In the genomic region with DNA sequence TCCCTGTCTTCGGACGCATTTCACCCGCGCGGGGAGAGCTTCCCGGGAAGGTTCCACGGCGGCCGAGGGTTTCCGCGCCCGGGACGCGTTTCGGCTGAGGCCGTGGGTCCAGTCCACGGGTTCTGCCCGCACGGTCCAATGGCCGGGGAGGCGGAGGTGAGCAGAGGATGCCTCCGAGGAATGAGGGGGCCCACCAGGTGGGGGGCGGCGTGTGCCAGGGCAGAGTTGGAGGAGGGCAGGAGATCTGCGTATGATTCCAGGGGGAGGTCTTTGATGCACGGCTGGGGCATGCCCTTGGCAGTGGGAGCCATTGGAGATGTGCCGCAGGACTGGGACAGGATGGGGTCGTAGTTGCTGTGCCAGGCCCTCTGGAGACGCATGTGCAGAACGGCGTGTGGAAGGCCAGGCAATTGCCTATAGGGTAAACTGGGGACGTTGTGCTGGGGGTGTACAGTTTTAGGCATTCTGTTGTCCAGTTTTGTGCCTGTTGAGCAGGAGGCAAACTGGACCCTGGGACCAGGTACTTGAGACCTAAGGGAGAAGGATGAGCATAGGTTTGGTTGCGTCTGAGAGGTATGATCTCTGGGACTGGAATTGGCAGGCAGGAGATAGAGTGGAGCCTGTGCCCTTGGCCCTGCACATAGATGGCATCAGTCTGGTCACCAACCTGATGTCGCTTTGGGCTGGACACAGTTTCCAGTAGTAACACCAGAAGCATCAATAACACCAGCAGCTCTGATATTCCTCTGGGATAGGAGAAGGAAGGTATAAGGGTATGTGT, we compare ENCODE assay signal across 8 cellular contexts. TPM values are rescaled to one million over a fixed set of nuclear protein-coding genes. Genes with fewer than 3 reads are reported as not detected.
A peak's percentile ranks its signal among the peaks of the same experiment; 100 is the strongest.
DNase-seq lines count a peak whose midpoint lies in the region; ATAC-seq, FAIRE-seq and TF ChIP-seq lines count a peak whose summit lies in the region.

No MANE protein-coding gene starts in this region.

- BruUV-seq in IMR-90 (replicated peaks; lab: Mats Ljungman, UMichigan) (no TSS peak), endothelial cell of umbilical vein (replicated peaks; lab: Mats Ljungman, UMichigan) (no TSS peak)

- peak overlapping the region; percentile 96 for H3K4me3 Mint-ChIP-seq in T-helper 1 cell treated with Interleukin-12 subunit alpha and Interleukin-12 subunit beta and Interleukin-4 antibody, amounts not matched to agents 30 μg/mL and 1 μg/mL, for 36 hours
- peak overlapping the region; percentile 92 to 98 (median 98) for H3K4me3 Mint-ChIP-seq in naive B cell

- peaks cover 12% of the 10 kb centered on the region for H4K20me1 ChIP-seq in IMR-90 (ENCODE audit: insufficient read depth, low read length)
- no peaks in the 10 kb centered on the region for H4K20me1 ChIP-seq in endothelial cell of umbilical vein (replicated peaks; ENCODE audit: control insufficient read depth, extremely low read depth, insufficient read depth, low read length)

- no peak overlapping the region for H2BK20ac ChIP-seq in IMR-90 (ENCODE audit: low read depth, low read length)

- peaks cover 10% of the 10 kb centered on the region for H3K79me2 ChIP-seq in endothelial cell of umbilical vein (ENCODE audit: control insufficient read depth, insufficient read depth, low read length)

- no peak overlapping the region for H2BK15ac ChIP-seq in IMR-90 (ENCODE audit: low read depth, low read length)

- H3K4me2 ChIP-seq in IMR-90 (ENCODE audit: low read depth, low read length) (peak overlapping the region; percentile 90), endothelial cell of umbilical vein (ENCODE audit: insufficient read depth, low read length) (peak overlapping the region; percentile 40)

- H3K27me3 ChIP-seq in IMR-90 (ENCODE audit: control insufficient read depth, insufficient read depth, low read length): no peaks in the 10 kb centered on the region
- H3K27me3 ChIP-seq in endothelial cell of umbilical vein (ENCODE audit: control insufficient read depth in 2 of 2, insufficient read depth in 2 of 2, low read length in 2 of 2): no peaks in the 10 kb centered on the region

- peak overlapping the region; percentile 18; the same call in 1 of the 2 replicates for H2BK120ac ChIP-seq in IMR-90 (ENCODE audit: low read depth, low read length)

- H4K8ac ChIP-seq in IMR-90 (ENCODE audit: low read depth in 2 of 2, low read length in 2 of 2): peak overlapping the region; percentile 28 to 68

- H3K4me1 ChIP-seq in IMR-90 (ENCODE audit: control insufficient read depth, insufficient read depth, low read length) (peaks cover 11% of the 10 kb centered on the region), endothelial cell of umbilical vein (ENCODE audit: control insufficient read depth, extremely low read depth, insufficient read depth, low read length) (peaks cover 15% of the 10 kb centered on the region)

- peak overlapping the region; percentile 80 for H3K27ac ChIP-seq in IMR-90 (ENCODE audit: insufficient read depth, low read length)
- no peak overlapping the region for H3K27ac ChIP-seq in endothelial cell of umbilical vein (ENCODE audit: insufficient read depth, low read depth, low read length)

- peak overlapping the region; percentile 38 for H4K5ac ChIP-seq in IMR-90 (ENCODE audit: low read depth, low read length)

- peaks cover 26 to 42% of the 10 kb centered on the region in 2 experiments for H3K79me1 ChIP-seq in IMR-90 (ENCODE audit: low read depth in 1 of 2, low read length in 2 of 2)

- peak overlapping the region; percentile 97 for H3K4me3 ChIP-seq in AG04449 (ENCODE audit: low read depth, low read length)
- peak overlapping the region; percentile 76 for H3K4me3 ChIP-seq in GM12864 (ENCODE audit: low read depth, low read length)
- peak overlapping the region; percentile 95 for H3K4me3 ChIP-seq in IMR-90 (ENCODE audit: insufficient read depth, low read depth, low read length)
- H3K4me3 ChIP-seq in endothelial cell of umbilical vein (replicated peaks in 1 of 3; ENCODE audit: insufficient read depth in 1 of 3, low read depth in 1 of 3, low read length in 3 of 3): peak overlapping the region; percentile 51 to 93 (median 66)

- peak overlapping the region; percentile 78 for H3K9ac ChIP-seq in IMR-90 (ENCODE audit: low read depth, low read length)
- H3K9ac ChIP-seq in endothelial cell of umbilical vein (replicated peaks; ENCODE audit: extremely low read depth, insufficient read depth, low read length): peak overlapping the region; percentile 49

- H3K9me3 ChIP-seq in IMR-90 (ENCODE audit: control insufficient read depth, insufficient read depth, low read length) (no peaks in the 10 kb centered on the region), endothelial cell of umbilical vein (replicated peaks; ENCODE audit: control insufficient read depth, insufficient read depth, low read length) (no peaks in the 10 kb centered on the region)

- H2BK5ac ChIP-seq in IMR-90 (ENCODE audit: low read depth, low read length, poor library complexity, severe bottlenecking): peak overlapping the region; percentile 57

- peak overlapping the region; percentile 36; the same call in 1 of the 2 replicates for H3K56ac ChIP-seq in IMR-90 (ENCODE audit: extremely low read depth, insufficient read depth, low read length)

- peak overlapping the region; percentile 91 for H2AFZ ChIP-seq in IMR-90 (replicated peaks; ENCODE audit: low read length, poor library complexity)
- peak overlapping the region; percentile 49 for H2AFZ ChIP-seq in endothelial cell of umbilical vein (ENCODE audit: low read depth, low read length)

- WGBS in IMR-90 (ENCODE audit: extremely low coverage in 2 of 2, insufficient read length in 1 of 2), 2 experiments: 0% methylated on average over 19 of the region's 34 CpGs; no CpG with 5 or more reads in 1 of the 2 experiments

- peak overlapping the region; percentile 80 for H2AK5ac ChIP-seq in IMR-90 (ENCODE audit: low read depth, low read length)

- H3K4me1 Mint-ChIP-seq in T-helper 1 cell treated with Interleukin-12 subunit alpha and Interleukin-12 subunit beta and Interleukin-4 antibody, amounts not matched to agents 30 μg/mL and 1 μg/mL, for 36 hours (ENCODE audit: low read depth): peaks cover 28% of the 10 kb centered on the region
- H3K4me1 Mint-ChIP-seq in naive B cell: peaks cover 30 to 33% (median 32%) of the 10 kb centered on the region in 3 donors

- no peak for TF ChIP-seq RAD21 in IMR-90 (IDR thresholded peaks at IDR 0.05; ENCODE audit: low read length)

- no peaks in the 10 kb centered on the region for H3K9me3 Mint-ChIP-seq in T-helper 1 cell treated with Interleukin-12 subunit alpha and Interleukin-12 subunit beta and Interleukin-4 antibody, amounts not matched to agents 30 μg/mL and 1 μg/mL, for 36 hours
- no peaks in the 10 kb centered on the region for H3K9me3 Mint-ChIP-seq in naive B cell

- peaks cover 21% of the 10 kb centered on the region for H3K9me1 ChIP-seq in IMR-90 (ENCODE audit: insufficient read depth, low read length)
- no peaks in the 10 kb centered on the region for H3K9me1 ChIP-seq in endothelial cell of umbilical vein (replicated peaks; ENCODE audit: control insufficient read depth, extremely low read depth, insufficient read depth, low read length)

- H3K36me3 ChIP-seq in IMR-90 (ENCODE audit: control insufficient read depth, insufficient read depth, low read length): no peaks in the 10 kb centered on the region
- H3K36me3 ChIP-seq in endothelial cell of umbilical vein (ENCODE audit: control insufficient read depth in 2 of 2, extremely low read depth in 1 of 2, insufficient read depth in 2 of 2, low read length in 2 of 2): no peaks in the 10 kb centered on the region

- DNase-seq in AG04449 (ENCODE audit: low read depth, low spot score) (no peak), GM12864 (ENCODE audit: low read depth) (no peak), IMR-90 (peak; percentile 22), endothelial cell of umbilical vein (ENCODE audit: low read depth, low spot score) (peak; percentile 34), naive B cell (no peak), NCI-H2029 (lab: John Stamatoyannopoulos, UW) (no peak)

- dilution Hi-C loops in IMR-90 (cut with HindIII; ENCODE audit: low sequenced_read_pairs, unreplicated experiment): no loop called here
- dilution Hi-C loops in endothelial cell of umbilical vein (cut with MboI; ENCODE audit: extremely low pct_ligation_motif_present, low sequenced_read_pairs): no loop called here

- peak overlapping the region; percentile 83 for H3K4ac ChIP-seq in IMR-90 (ENCODE audit: low read depth, low read length)

- in situ Hi-C loops in IMR-90 (cut with MboI; ENCODE audit: low sequenced_read_pairs): no loop called here

- peak overlapping the region; percentile 64 for H3K14ac ChIP-seq in IMR-90 (replicated peaks; ENCODE audit: low read depth, low read length)

- no peak overlapping the region; the same call in 1 of the 2 replicates for H3K18ac ChIP-seq in IMR-90 (ENCODE audit: low read depth, low read length)

- POLR2A ChIA-PET in AG04449 (lab: Yijun Ruan, JAX): interaction anchor here (0.5 to 1.4 kb wide), 9 partner anchors 13 to 111 kb away, joined by 3 to 7 read pairs (median 3); a partner anchor contains a TSS
- POLR2A ChIA-PET in IMR-90 (lab: Charles Lee; ENCODE audit: unreplicated experiment): no interaction called here
- POLR2A ChIA-PET in endothelial cell of umbilical vein (lab: Charles Lee): interaction anchor here (0.6 to 1.0 kb wide), 3 partner anchors 31 to 492 kb away, joined by 3 to 4 read pairs (median 3); a partner anchor contains a TSS

- H3K27ac Mint-ChIP-seq in T-helper 1 cell treated with Interleukin-12 subunit alpha and Interleukin-12 subunit beta and Interleukin-4 antibody, amounts not matched to agents 30 μg/mL and 1 μg/mL, for 36 hours: peak overlapping the region; percentile 45
- peak overlapping the region in 5 of 6 donors; percentile 29 to 96 (median 80) for H3K27ac Mint-ChIP-seq in naive B cell

- peak; percentile 36 for ATAC-seq in IMR-90 (ENCODE audit: low read depth)
- no peak for ATAC-seq in naive B cell (ENCODE audit: low read depth in 2 of 2)
- no peak for ATAC-seq in GM18861 (IDR thresholded peaks at IDR 0.05; ENCODE audit: unreplicated experiment)

- peak overlapping the region; percentile 98 for H2AK9ac ChIP-seq in IMR-90 (replicated peaks; ENCODE audit: low read depth, low read length, poor library complexity)

- no peaks in the 10 kb centered on the region for H3K27me3 Mint-ChIP-seq in T-helper 1 cell treated with Interleukin-12 subunit alpha and Interleukin-12 subunit beta and Interleukin-4 antibody, amounts not matched to agents 30 μg/mL and 1 μg/mL, for 36 hours (ENCODE audit: low read depth)
- no peaks in the 10 kb centered on the region for H3K27me3 Mint-ChIP-seq in naive B cell

- CTCF ChIA-PET in AG04449 (lab: Yijun Ruan, JAX): interaction anchor here (0.5 to 1.0 kb wide), 3 partner anchors 9 to 91 kb away, joined by 3 to 6 read pairs (median 3); no protein-coding TSS in a partner anchor
- CTCF ChIA-PET in IMR-90 (lab: Yijun Ruan, JAX): no interaction called here
- CTCF ChIA-PET in endothelial cell of umbilical vein (lab: Charles Lee): interaction anchor here (0.8 to 2.1 kb wide), 3 partner anchors 8 to 46 kb away, joined by 3 to 4 read pairs (median 4); a partner anchor contains a TSS

- H3K23ac ChIP-seq in IMR-90 (ENCODE audit: low read depth, low read length): peak overlapping the region; percentile 70

- peak; percentile 73 for FAIRE-seq in endothelial cell of umbilical vein (lab: Jason Lieb, UNC)

- H3K36me3 Mint-ChIP-seq in T-helper 1 cell treated with Interleukin-12 subunit alpha and Interleukin-12 subunit beta and Interleukin-4 antibody, amounts not matched to agents 30 μg/mL and 1 μg/mL, for 36 hours (ENCODE audit: low read depth): peaks cover 2% of the 10 kb centered on the region
- peaks cover 0 to 8% of the 10 kb centered on the region in 2 donors for H3K36me3 Mint-ChIP-seq in naive B cell

- intact Hi-C loops in IMR-90 (cut with micrococcal nuclease) (loop anchor here (2.0 kb wide), 1 partner anchor 32 kb away; a partner anchor contains a TSS), endothelial cell of umbilical vein (cut with micrococcal nuclease) (loop anchor here (2.0 kb wide), 2 partner anchors 180 to 226 kb away; a partner anchor contains a TSS)

- peak overlapping the region; percentile 76 for H4K91ac ChIP-seq in IMR-90 (ENCODE audit: insufficient read depth, low read depth, low read length)

- TF ChIP-seq CTCF in AG04449 (IDR thresholded peaks at IDR 0.05; ENCODE audit: insufficient read depth, low read length, missing control alignments) (no peak), GM12864 (IDR thresholded peaks at IDR 0.05; ENCODE audit: low read depth, low read length, missing control alignments) (no peak), IMR-90 (conservative IDR thresholded peaks at IDR 0.05; ENCODE audit: low read depth, low read length) (no peak), endothelial cell of umbilical vein (IDR thresholded peaks at IDR 0.05; ENCODE audit: extremely low read depth in 1 of 2, insufficient read depth in 1 of 2, low read depth in 1 of 2, low read length in 2 of 2) (no peak)

- TF ChIP-seq POLR2A in IMR-90 (IDR thresholded peaks at IDR 0.05; ENCODE audit: low read depth, low read length) (no peak), endothelial cell of umbilical vein (IDR thresholded peaks at IDR 0.05; ENCODE audit: low read depth, low read length) (no peak)

RNA-seq across cellular contexts. Expression of a gene that starts 0.8 kb away (rescaled TPM):
- total RNA-seq in IMR-90 (2012; rRNA removed) (12.8 and 15.4 TPM in 2 replicates), endothelial cell of umbilical vein (12.4 and 12.6 TPM in 2 replicates)
- polyA plus RNA-seq in IMR-90 (2012; rRNA removed) (11.6 and 12.4 TPM in 2 replicates), endothelial cell of umbilical vein (5.9 and 6.1 TPM in 2 replicates), naive B cell (ENCODE audit: low read depth in 6 of 6) (1 to 10 TPM; 3.6 to 6.2 (median 4.5) TPM)
- polyA plus RNA-seq in IMR-90 (2012; cell fraction: cytosol; rRNA removed): 7.0 and 8.6 TPM in 2 replicates
- polyA plus RNA-seq in IMR-90 (2012; cell fraction: nucleus; rRNA removed; ENCODE audit: low replicate concordance): 7.3 and 10.9 TPM in 2 replicates
- 8.2 and 8.3 TPM in 2 replicates for polyA plus RNA-seq in endothelial cell of umbilical vein (2011; cell fraction: cytosol; rRNA removed)
- 5.9 and 6.5 TPM in 2 replicates for polyA plus RNA-seq in endothelial cell of umbilical vein (2011; cell fraction: nucleus; rRNA removed)
- 7.4 and 9.2 TPM in 2 replicates for polyA plus RNA-seq in endothelial cell of umbilical vein (2012)
- polyA minus RNA-seq in endothelial cell of umbilical vein: 9.9 and 11.0 TPM in 2 replicates
- 16.2 TPM for polyA minus RNA-seq in endothelial cell of umbilical vein (2011; cell fraction: cytosol; rRNA and poly(A)+ RNA removed)
- polyA minus RNA-seq in endothelial cell of umbilical vein (2011; cell fraction: nucleus; rRNA and poly(A)+ RNA removed): 3.3 and 5.6 TPM in 2 replicates

RNA-seq across cellular contexts. Expression of a gene that starts 13.7 kb away (rescaled TPM):
- total RNA-seq in IMR-90 (2012; rRNA removed) (not detected in 2 replicates), endothelial cell of umbilical vein (0.58 TPM in 1 of 2 replicates, not detected in the other)
- polyA plus RNA-seq in IMR-90 (2012; rRNA removed) (0.10 TPM in 1 of 2 replicates, not detected in the other), endothelial cell of umbilical vein (not detected in 2 replicates), naive B cell (ENCODE audit: low read depth in 6 of 6) (not detected)
- 0.12 TPM in 1 of 2 replicates, not detected in the other for polyA plus RNA-seq in IMR-90 (2012; cell fraction: cytosol; rRNA removed)
- 0.22 and 1.1 TPM in 2 replicates for polyA plus RNA-seq in IMR-90 (2012; cell fraction: nucleus; rRNA removed; ENCODE audit: low replicate concordance)
- polyA plus RNA-seq in endothelial cell of umbilical vein (2011; cell fraction: cytosol; rRNA removed): not detected in 2 replicates
- polyA plus RNA-seq in endothelial cell of umbilical vein (2011; cell fraction: nucleus; rRNA removed): not detected in 2 replicates
- polyA plus RNA-seq in endothelial cell of umbilical vein (2012): not detected in 2 replicates
- not detected in 2 replicates for polyA minus RNA-seq in endothelial cell of umbilical vein
- not detected for polyA minus RNA-seq in endothelial cell of umbilical vein (2011; cell fraction: cytosol; rRNA and poly(A)+ RNA removed)
- polyA minus RNA-seq in endothelial cell of umbilical vein (2011; cell fraction: nucleus; rRNA and poly(A)+ RNA removed): 1.4 TPM in 1 of 2 replicates, not detected in the other

RNA-seq across cellular contexts. Expression of a gene that starts 22.1 kb away (rescaled TPM):
- total RNA-seq in IMR-90 (2012; rRNA removed) (3,811 and 5,858 TPM in 2 replicates), endothelial cell of umbilical vein (945 and 993 TPM in 2 replicates)
- polyA plus RNA-seq in IMR-90 (2012; rRNA removed) (3,265 and 3,617 TPM in 2 replicates), endothelial cell of umbilical vein (3,430 and 4,008 TPM in 2 replicates), naive B cell (ENCODE audit: low read depth in 6 of 6) (1,000 to 10,000 TPM; 1,545 to 2,332 (median 1,783) TPM)
- 1,967 and 6,567 TPM in 2 replicates for polyA plus RNA-seq in IMR-90 (2012; cell fraction: cytosol; rRNA removed)
- 1,256 and 1,694 TPM in 2 replicates for polyA plus RNA-seq in IMR-90 (2012; cell fraction: nucleus; rRNA removed; ENCODE audit: low replicate concordance)
- 2,572 and 2,789 TPM in 2 replicates for polyA plus RNA-seq in endothelial cell of umbilical vein (2011; cell fraction: cytosol; rRNA removed)
- polyA plus RNA-seq in endothelial cell of umbilical vein (2011; cell fraction: nucleus; rRNA removed): 713 and 831 TPM in 2 replicates
- polyA plus RNA-seq in endothelial cell of umbilical vein (2012): 1,416 and 2,035 TPM in 2 replicates
- 1,548 and 1,681 TPM in 2 replicates for polyA minus RNA-seq in endothelial cell of umbilical vein
- polyA minus RNA-seq in endothelial cell of umbilical vein (2011; cell fraction: cytosol; rRNA and poly(A)+ RNA removed): 1,257 TPM
- polyA minus RNA-seq in endothelial cell of umbilical vein (2011; cell fraction: nucleus; rRNA and poly(A)+ RNA removed): 223 and 251 TPM in 2 replicates

RNA-seq across cellular contexts. Expression of a gene that starts 28.4 kb away (rescaled TPM):
- 0.54 and 0.56 TPM in 2 replicates for total RNA-seq in IMR-90 (2012; rRNA removed)
- polyA plus RNA-seq in IMR-90 (2012; rRNA removed): 1.2 and 1.9 TPM in 2 replicates
- polyA plus RNA-seq in IMR-90 (2012; cell fraction: cytosol; rRNA removed): 1.7 and 1.9 TPM in 2 replicates
- polyA plus RNA-seq in IMR-90 (2012; cell fraction: nucleus; rRNA removed; ENCODE audit: low replicate concordance): 0.97 and 3.2 TPM in 2 replicates
- total RNA-seq in endothelial cell of umbilical vein: 1.4 and 1.7 TPM in 2 replicates
- 1.6 and 2.8 TPM in 2 replicates for polyA plus RNA-seq in endothelial cell of umbilical vein
- polyA plus RNA-seq in endothelial cell of umbilical vein (2011; cell fraction: cytosol; rRNA removed): 0.57 and 1.4 TPM in 2 replicates
- polyA plus RNA-seq in endothelial cell of umbilical vein (2011; cell fraction: nucleus; rRNA removed): 0.59 and 0.67 TPM in 2 replicates
- polyA plus RNA-seq in endothelial cell of umbilical vein (2012): 0.74 and 2.0 TPM in 2 replicates
- polyA minus RNA-seq in endothelial cell of umbilical vein: 0.49 and 0.92 TPM in 2 replicates
- 2.0 TPM for polyA minus RNA-seq in endothelial cell of umbilical vein (2011; cell fraction: cytosol; rRNA and poly(A)+ RNA removed)
- 0.77 TPM in 2 replicates for polyA minus RNA-seq in endothelial cell of umbilical vein (2011; cell fraction: nucleus; rRNA and poly(A)+ RNA removed)
- 10 to 100 TPM in 2 of 6 donors, 1 to 10 TPM in 4; 7.5 to 13.5 (median 8.5) TPM for polyA plus RNA-seq in naive B cell (ENCODE audit: low read depth in 6 of 6)

RNA-seq across cellular contexts. Expression of a gene that starts 30.8 kb away (rescaled TPM):
- total RNA-seq in IMR-90 (2012; rRNA removed): 8.9 and 13.6 TPM in 2 replicates
- 1.4 and 2.4 TPM in 2 replicates for polyA plus RNA-seq in IMR-90 (2012; rRNA removed)
- 0.71 and 0.75 TPM in 2 replicates for polyA plus RNA-seq in IMR-90 (2012; cell fraction: cytosol; rRNA removed)
- polyA plus RNA-seq in IMR-90 (2012; cell fraction: nucleus; rRNA removed; ENCODE audit: low replicate concordance): 1.0 and 2.1 TPM in 2 replicates
- 4.1 and 4.2 TPM in 2 replicates for total RNA-seq in endothelial cell of umbilical vein
- 0.54 and 0.62 TPM in 2 replicates for polyA plus RNA-seq in endothelial cell of umbilical vein
- 0.70 and 0.75 TPM in 2 replicates for polyA plus RNA-seq in endothelial cell of umbilical vein (2011; cell fraction: cytosol; rRNA removed)
- polyA plus RNA-seq in endothelial cell of umbilical vein (2011; cell fraction: nucleus; rRNA removed): 1.2 and 1.5 TPM in 2 replicates
- 2.2 and 2.7 TPM in 2 replicates for polyA plus RNA-seq in endothelial cell of umbilical vein (2012)
- polyA minus RNA-seq in endothelial cell of umbilical vein: 3.8 and 4.4 TPM in 2 replicates
- not detected for polyA minus RNA-seq in endothelial cell of umbilical vein (2011; cell fraction: cytosol; rRNA and poly(A)+ RNA removed)
- polyA minus RNA-seq in endothelial cell of umbilical vein (2011; cell fraction: nucleus; rRNA and poly(A)+ RNA removed): 3.7 and 5.1 TPM in 2 replicates
- 1 to 10 TPM in 5 of 6 donors, not detected in 1; 2.1 to 3.8 (median 3.2) TPM for polyA plus RNA-seq in naive B cell (ENCODE audit: low read depth in 6 of 6)

Comparison
In these comparisons a context has a peak if more than half of its experiments do, and no peak if none do; other contexts are left out.
1. DNase-seq: peak in IMR-90 (single experiment) and endothelial cell of umbilical vein (single experiment); none in AG04449 (single experiment), GM12864 (single experiment), naive B cell (single experiment) and NCI-H2029 (single experiment).
2. Peak in every context shown above with its lines, with median percentiles within 50 percentile points of each other: H3K4me3 ChIP-seq.